ENCODE assay signal across 1 cellular context in the genomic region with DNA sequence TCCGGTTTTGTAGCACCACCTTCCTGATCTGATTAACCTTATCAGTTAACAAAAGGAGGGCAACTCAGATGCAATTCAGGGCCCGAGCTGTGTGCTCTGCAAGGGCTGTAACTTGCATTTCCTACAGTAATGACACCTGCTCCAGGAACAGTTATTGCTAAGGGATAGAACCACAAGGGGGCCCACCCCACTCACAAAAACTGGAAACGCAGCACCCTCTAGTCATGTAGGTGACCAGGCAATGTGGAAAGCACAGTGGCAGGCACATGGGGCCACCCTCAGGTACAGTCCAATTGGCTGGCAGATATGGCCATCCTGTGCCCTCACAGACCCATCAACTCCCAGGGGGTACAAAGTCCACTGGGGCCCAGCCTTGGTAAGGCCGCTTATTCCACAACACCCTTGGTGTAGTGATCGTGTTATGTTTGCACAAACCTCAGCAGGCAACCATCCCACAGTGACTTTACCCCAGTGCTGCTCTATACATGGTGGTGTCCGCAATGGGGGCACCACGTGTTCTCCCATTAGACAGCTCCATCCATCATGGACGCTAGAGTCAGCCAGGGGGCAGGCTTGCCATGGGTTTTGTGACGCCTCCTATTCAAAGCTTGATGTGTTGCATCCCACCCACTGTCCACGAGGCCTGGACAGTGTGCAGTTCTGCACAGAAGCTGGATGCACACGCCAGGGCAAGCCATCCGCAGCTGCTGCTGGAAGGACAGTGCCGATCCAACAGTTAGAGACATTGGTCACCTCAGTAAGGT.
TF ChIP-seq lines count a peak whose summit lies in the region.

No MANE protein-coding gene starts in this region.

TF ChIP-seq in H1, 55 proteins besides CTCF, POLR2A, EP300 and RAD21:
- TF ChIP-seq ZNF274 (IDR thresholded peaks at IDR 0.05; ENCODE audit: borderline replicate concordance, extremely low read depth, low read length) (no peak), TAF7 (optimal IDR thresholded peaks at IDR 0.05; ENCODE audit: borderline replicate concordance, low read depth, low read length) (no peak), CHD7 (IDR thresholded peaks at IDR 0.05; ENCODE audit: insufficient replicate concordance, low read length) (no peak), SIN3A (conservative IDR thresholded peaks at IDR 0.05 in 1 of 2, IDR thresholded peaks at IDR 0.05 in 1 of 2; ENCODE audit: low read depth in 1 of 2, low read length in 2 of 2) (no peak), SP1 (IDR thresholded peaks at IDR 0.05; ENCODE audit: low read depth, low read length) (no peak), POLR2AphosphoS5 (IDR thresholded peaks at IDR 0.05; ENCODE audit: low read depth, low read length) (no peak)
